20 cellular contexts compared by ENCODE assay signal in genomic region chr12:4178424-4179184, GRCh38.
DNase-seq lines count a peak whose midpoint lies in the region; ATAC-seq, FAIRE-seq and TF ChIP-seq lines count a peak whose summit lies in the region.
"Had no signal": no experiment of that assay in that cellular context is flagged by ENCODE, and none has a peak within 500 bp of the region (broad histone marks: within the 10 kb centered on the region; RNA-seq: fewer than 3 reads in every experiment).

No MANE protein-coding gene starts in this region.

- no peak for ATAC-seq in GM18519 (IDR thresholded peaks at IDR 0.05; ENCODE audit: low FRiP score, unreplicated experiment)
- ATAC-seq: left ventricle myocardium superior, psoas muscle had no signal

- no peak overlapping the region for H3K4me3 ChIP-seq in fibroblast of mammary gland (ENCODE audit: control insufficient read depth, low read depth, low read length)
- H3K4me3 ChIP-seq: esophagus squamous epithelium, neural progenitor cell, Peyer's patch, psoas muscle, skin epidermis, testis had no signal

- peak; percentile 77 for FAIRE-seq in GM12892 (lab: Jason Lieb, UNC)

- no peaks in the 10 kb centered on the region for H3K36me3 Mint-ChIP-seq in activated T-cell treated with anti-CD3 and anti-CD28 coated beads, Interleukin-2, amount 50 U/mL, for 24 hours (ENCODE audit: low read depth)
- H3K36me3 Mint-ChIP-seq in activated CD4-positive, alpha-beta memory T cell treated with anti-CD3 and anti-CD28 coated beads, Interleukin-2, amount 10 ng/mL, durations not matched to agents 7 days and 5 days (ENCODE audit: low read depth) = peaks cover 7% of the 10 kb centered on the region
- H3K36me3 Mint-ChIP-seq: neural progenitor cell had no signal

- TF ChIP-seq POLR2A in GM12892 (IDR thresholded peaks at IDR 0.05; ENCODE audit: low read depth, low read length) = no peak

- H3K27ac Mint-ChIP-seq in activated T-cell treated with anti-CD3 and anti-CD28 coated beads, Interleukin-2, amount 50 U/mL, for 24 hours = peak overlapping the region; percentile 88
- H3K27ac Mint-ChIP-seq in activated CD4-positive, alpha-beta memory T cell treated with anti-CD3 and anti-CD28 coated beads, Interleukin-2, amount 10 ng/mL, durations not matched to agents 7 days and 5 days = peak overlapping the region; percentile 54
- H3K27ac Mint-ChIP-seq: HFFc6, neural progenitor cell had no signal

- CTCF ChIA-PET in activated CD4-positive, alpha-beta memory T cell treated with anti-CD3 and anti-CD28 coated beads, Interleukin-2, amount 10 ng/mL, durations not matched to agents 7 days and 5 days (lab: Charles Lee) = interaction anchor here (0.7 to 3.4 kb wide), 6 partner anchors 12 to 98 kb away, joined by 3 to 10 read pairs (median 6); no protein-coding TSS in a partner anchor

- H3K9me3 Mint-ChIP-seq in activated T-cell treated with anti-CD3 and anti-CD28 coated beads, Interleukin-2, amount 50 U/mL, for 24 hours = peaks cover 14% of the 10 kb centered on the region
- peaks cover 5% of the 10 kb centered on the region for H3K9me3 Mint-ChIP-seq in activated CD4-positive, alpha-beta memory T cell treated with anti-CD3 and anti-CD28 coated beads, Interleukin-2, amount 10 ng/mL, durations not matched to agents 7 days and 5 days

- H3K4me1 Mint-ChIP-seq in activated T-cell treated with anti-CD3 and anti-CD28 coated beads, Interleukin-2, amount 50 U/mL, for 24 hours (ENCODE audit: low read depth) = peaks cover 21% of the 10 kb centered on the region
- peaks cover 26% of the 10 kb centered on the region for H3K4me1 Mint-ChIP-seq in activated CD4-positive, alpha-beta memory T cell treated with anti-CD3 and anti-CD28 coated beads, Interleukin-2, amount 10 ng/mL, durations not matched to agents 7 days and 5 days
- H3K4me1 Mint-ChIP-seq: central memory CD8-positive, alpha-beta T cell; neural progenitor cell had no signal

- POLR2A ChIA-PET in activated CD4-positive, alpha-beta memory T cell treated with anti-CD3 and anti-CD28 coated beads, Interleukin-2, amount 10 ng/mL, durations not matched to agents 7 days and 5 days (lab: Charles Lee) = interaction anchor here (0.6 to 2.3 kb wide), 9 partner anchors 14 to 98 kb away, joined by 3 to 10 read pairs (median 6); partner anchors contain the start of gene CCND2

- H3K4me3 Mint-ChIP-seq in activated T-cell treated with anti-CD3 and anti-CD28 coated beads, Interleukin-2, amount 50 U/mL, for 24 hours = peak overlapping the region; percentile 26
- peak overlapping the region; percentile 0 for H3K4me3 Mint-ChIP-seq in activated CD4-positive, alpha-beta memory T cell treated with anti-CD3 and anti-CD28 coated beads, Interleukin-2, amount 10 ng/mL, durations not matched to agents 7 days and 5 days
- H3K4me3 Mint-ChIP-seq: central memory CD8-positive, alpha-beta T cell; HFFc6; neural progenitor cell had no signal

- no peaks in the 10 kb centered on the region for H3K27me3 Mint-ChIP-seq in activated T-cell treated with anti-CD3 and anti-CD28 coated beads, Interleukin-2, amount 50 U/mL, for 24 hours
- peaks cover 5% of the 10 kb centered on the region for H3K27me3 Mint-ChIP-seq in activated CD4-positive, alpha-beta memory T cell treated with anti-CD3 and anti-CD28 coated beads, Interleukin-2, amount 10 ng/mL, durations not matched to agents 7 days and 5 days
- H3K27me3 Mint-ChIP-seq: central memory CD8-positive, alpha-beta T cell had no signal

- no peak for DNase-seq in activated T-cell treated with anti-CD3 and anti-CD28 coated beads, Interleukin-2, amount 50 U/mL, for 24 hours
- DNase-seq in activated T-cell treated with anti-CD3 and anti-CD28 coated beads for 4 hours (no peak), GM12892 (ENCODE audit: insufficient read length) (no peak), fibroblast of mammary gland (ENCODE audit: low read depth) (peak; percentile 25), DMS153 (lab: John Stamatoyannopoulos, UW) (no peak), middle frontal gyrus (ENCODE audit: extremely low spot score, low spot score) (no peak)
- no peak for DNase-seq in activated CD4-positive, alpha-beta memory T cell treated with anti-CD3 and anti-CD28 coated beads, Interleukin-2, amount 10 ng/mL, durations not matched to agents 7 days and 5 days
- DNase-seq: effector CD4-positive, alpha-beta T cell; esophagus squamous epithelium; HFFc6; left ventricle myocardium superior; MM.1S; NCI-H2227 treated with DMSO at 0.1 percent for 48 hours; Peyer's patch; psoas muscle; testis had no signal

- TF ChIP-seq CTCF in fibroblast of mammary gland (conservative IDR thresholded peaks at IDR 0.05; ENCODE audit: control insufficient read depth, insufficient read depth, low read depth, low read length) = no peak
